In genomic region chr7:40656349-40656748, GRCh38 we compare ENCODE assay signal across 22 cellular contexts.
A peak's percentile ranks its signal among the peaks of the same experiment; 100 is the strongest.
DNase-seq lines count a peak whose midpoint lies in the region; ATAC-seq, FAIRE-seq and TF ChIP-seq lines count a peak whose summit lies in the region.
"Had no signal": no experiment of that assay in that cellular context is flagged by ENCODE, and none has a peak within 500 bp of the region (broad histone marks: within the 10 kb centered on the region; RNA-seq: fewer than 3 reads in every experiment).

No MANE protein-coding gene starts in this region.

- in situ Hi-C loops in HAP-1 (cut with MboI; ENCODE audit: low sequenced_read_pairs): no loop called here

- H3K27me3 Mint-ChIP-seq in nephron progenitor cell (ENCODE audit: low read depth, poor library complexity): no peaks in the 10 kb centered on the region

- peak; percentile 87 for FAIRE-seq in endometrium (lab: Jason Lieb, UNC)
- FAIRE-seq: A549, D721Med, GM12891, GM18507, H54 had no signal

- peak overlapping the region; percentile 32 to 73; a peak in 3 of 4 replicates for H3K27ac ChIP-seq in SK-N-SH (ENCODE audit: low read depth in 2 of 2, low read length in 1 of 2)
- H3K27ac ChIP-seq: A549 had no signal

- peaks cover 10% of the 10 kb centered on the region for H3K36me3 Mint-ChIP-seq in nephron progenitor cell (ENCODE audit: low read depth)
- H3K36me3 Mint-ChIP-seq: CD8-positive, alpha-beta T cell had no signal

- no peak overlapping the region for H3K4me3 Mint-ChIP-seq in nephron progenitor cell
- H3K4me3 Mint-ChIP-seq: CD8-positive, alpha-beta T cell had no signal

- no peaks in the 10 kb centered on the region for H4K20me1 ChIP-seq in SK-N-SH (ENCODE audit: insufficient read depth)

- H3K9me3 ChIP-seq in SK-N-SH: no peaks in the 10 kb centered on the region
- no peaks in the 10 kb centered on the region for H3K9me3 ChIP-seq in HAP-1
- H3K9me3 ChIP-seq: A549, Caco-2 had no signal

- peaks cover 10% of the 10 kb centered on the region for H3F3A ChIP-seq in SK-N-SH (replicated peaks; ENCODE audit: insufficient read depth)

- peaks cover 33% of the 10 kb centered on the region for H3K4me1 Mint-ChIP-seq in nephron progenitor cell

- no peak for TF ChIP-seq EP300 in SK-N-SH (IDR thresholded peaks at IDR 0.05; ENCODE audit: borderline replicate concordance in 1 of 2, low read depth in 1 of 2, low read length in 1 of 2)

- no peaks in the 10 kb centered on the region for H3K9me3 Mint-ChIP-seq in nephron progenitor cell
- H3K9me3 Mint-ChIP-seq: CD8-positive, alpha-beta T cell had no signal

- TF ChIP-seq CTCF in SK-N-SH (IDR thresholded peaks at IDR 0.05): no peak
- TF ChIP-seq CTCF in nephron progenitor cell (IDR thresholded peaks at IDR 0.05): no peak

- H3K36me3 ChIP-seq in SK-N-SH (replicated peaks in 1 of 2; ENCODE audit: control insufficient read depth in 1 of 2, insufficient read depth in 2 of 2, low read length in 1 of 2) (peaks cover 0 to 22% of the 10 kb centered on the region in 2 experiments), HAP-1 (replicated peaks) (no peaks in the 10 kb centered on the region)

- POLR2A ChIA-PET in SK-N-SH (lab: Yijun Ruan, JAX): no interaction called here

- no peak for ATAC-seq in GM21786 (IDR thresholded peaks at IDR 0.05; ENCODE audit: unreplicated experiment)
- ATAC-seq: A549; CD8-positive, alpha-beta T cell had no signal

- H3K4me2 ChIP-seq in SK-N-SH: no peak overlapping the region
- H3K4me2 ChIP-seq: A549 had no signal

- DNase-seq in SK-N-SH: no peak
- peak; percentile 55 for DNase-seq in fibroblast of peridontal ligament (ENCODE audit: extremely low read depth)
- no peak for DNase-seq in nephron progenitor cell
- no peak for DNase-seq in islet precursor cell
- DNase-seq in HAP-1 (ENCODE audit: low spot score in 2 of 2): no peak
- DNase-seq: 8988T; ACHN; C1 segment of cervical spinal cord; Caco-2; CD8-positive, alpha-beta T cell; DMS 273 treated with DMSO at 0.1 percent for 48 hours; DMS79; GF-D8; GOT3; HCEC 1CT had no signal

- CTCF ChIA-PET in SK-N-SH (lab: Yijun Ruan, JAX): interaction anchor here (1.4 kb wide), 1 partner anchor 87 kb away, joined by 4 read pairs; no protein-coding TSS in a partner anchor

- H3K9me2 ChIP-seq in SK-N-SH: no peaks in the 10 kb centered on the region

- H3K4me3 ChIP-seq in SK-N-SH (ENCODE audit: low read depth in 2 of 2, low read length in 1 of 2): no peak overlapping the region
- no peak overlapping the region for H3K4me3 ChIP-seq in HAP-1
- H3K4me3 ChIP-seq: A549 had no signal

- H3K79me2 ChIP-seq in SK-N-SH (ENCODE audit: insufficient read depth): peaks cover 65% of the 10 kb centered on the region

- no peak for TF ChIP-seq RAD21 in SK-N-SH (IDR thresholded peaks at IDR 0.05; ENCODE audit: low read length)

- H2AFZ ChIP-seq in SK-N-SH (ENCODE audit: low read depth): no peak overlapping the region

- peaks cover 4 to 14% of the 10 kb centered on the region in 2 experiments for H3K4me1 ChIP-seq in SK-N-SH (ENCODE audit: control insufficient read depth in 1 of 2, insufficient read depth in 2 of 2, low read depth in 1 of 2, low read length in 1 of 2)
- H3K4me1 ChIP-seq in HAP-1: no peaks in the 10 kb centered on the region
- H3K4me1 ChIP-seq: A549, Caco-2 had no signal

- 74% methylated on average over 2 of the region's 2 CpGs for WGBS in SK-N-SH (ENCODE audit: low lambda C conversion rate)

- H3K9ac ChIP-seq in SK-N-SH: no peak overlapping the region

- peak overlapping the region; percentile 13 for H3K27ac Mint-ChIP-seq in nephron progenitor cell
- H3K27ac Mint-ChIP-seq: CD8-positive, alpha-beta T cell had no signal

- H3K27me3 ChIP-seq in SK-N-SH (ENCODE audit: insufficient read depth): no peaks in the 10 kb centered on the region
- no peaks in the 10 kb centered on the region for H3K27me3 ChIP-seq in HAP-1 (ENCODE audit: low read depth)

TF ChIP-seq in SK-N-SH, 30 proteins besides CTCF, POLR2A, EP300 and RAD21:
- TF ChIP-seq RXRA (IDR thresholded peaks at IDR 0.05; ENCODE audit: borderline replicate concordance, low read depth): no peak
- TF ChIP-seq ZBTB33 (IDR thresholded peaks at IDR 0.05; ENCODE audit: borderline replicate concordance, low read depth): no peak
- peak; percentile 62 for TF ChIP-seq TCF12 (IDR thresholded peaks at IDR 0.05)
- no peak for TF ChIP-seq FOXM1 (IDR thresholded peaks at IDR 0.05; ENCODE audit: low read depth)
TF ChIP-seq in SK-N-SH: peak in this region for 1.
